Comparison of ENCODE assay signal across 26 cellular contexts in genomic region chr1:79531790-79532189, GRCh38.
"Had no signal": no experiment of that assay in that cellular context is flagged by ENCODE, and none has a peak within 500 bp of the region (broad histone marks: within the 10 kb centered on the region; RNA-seq: fewer than 3 reads in every experiment).

No MANE protein-coding gene starts in this region.

- H3K27me3 Mint-ChIP-seq: naive thymus-derived CD8-positive, alpha-beta T cell; stimulated activated naive B cell treated with anti-CD40 and anti-IgM and Interleukin-4, amounts not matched to agents 10 μg/mL and 1 μg/mL and 100 μg/mL, for 72 hours had no signal

- H3K36me3 ChIP-seq: heart right ventricle, left lung, lower lobe of right lung, right atrium auricular region, right lobe of liver, stomach, thyroid gland, transverse colon, upper lobe of left lung, vagina had no signal

- H3K27me3 ChIP-seq: heart right ventricle, hepatocyte, left lung, right atrium auricular region, right lobe of liver, stomach, testis, thyroid gland, transverse colon, upper lobe of left lung, vagina had no signal

- H3K36me3 Mint-ChIP-seq: naive thymus-derived CD8-positive, alpha-beta T cell; stimulated activated naive B cell treated with anti-CD40 and anti-IgM and Interleukin-4, amounts not matched to agents 10 μg/mL and 1 μg/mL and 100 μg/mL, for 72 hours had no signal

- H3K4me1 Mint-ChIP-seq: nephron; stimulated activated naive B cell treated with anti-CD40 and anti-IgM and Interleukin-4, amounts not matched to agents 10 μg/mL and 1 μg/mL and 100 μg/mL, for 72 hours had no signal

- H3K27ac Mint-ChIP-seq: naive thymus-derived CD8-positive, alpha-beta T cell; nephron; stimulated activated naive B cell treated with anti-CD40 and anti-IgM and Interleukin-4, amounts not matched to agents 10 μg/mL and 1 μg/mL and 100 μg/mL, for 72 hours had no signal

- H3K4me3 ChIP-seq: heart right ventricle, hepatocyte, left lung, lower lobe of right lung, right atrium auricular region, right lobe of liver, smooth muscle cell, stomach, testis, thyroid gland, transverse colon, upper lobe of left lung, vagina had no signal

- FAIRE-seq: islet of Langerhans, kidney had no signal

- H3K9me3 ChIP-seq: heart right ventricle, left lung, lower lobe of right lung, right atrium auricular region, right lobe of liver, stomach, testis, thyroid gland, transverse colon, upper lobe of left lung, vagina had no signal

- H3K79me2 ChIP-seq: hepatocyte, parathyroid adenoma had no signal

- H2AFZ ChIP-seq: hepatocyte, parathyroid adenoma had no signal

- H3K9ac ChIP-seq: parathyroid adenoma had no signal

- H3K4me1 ChIP-seq: heart right ventricle, left lung, lower lobe of right lung, parathyroid adenoma, right atrium auricular region, right lobe of liver, stomach, testis, thyroid gland, transverse colon, upper lobe of left lung, vagina had no signal

- H3K4me3 Mint-ChIP-seq: naive thymus-derived CD8-positive, alpha-beta T cell; nephron; stimulated activated naive B cell treated with anti-CD40 and anti-IgM and Interleukin-4, amounts not matched to agents 10 μg/mL and 1 μg/mL and 100 μg/mL, for 72 hours had no signal

- H3K9me3 Mint-ChIP-seq: nephron had no signal

- DNase-seq: heart right ventricle; kidney; left colon; left lung; lower lobe of right lung; mammary epithelial cell; mesenchymal stem cell; naive thymus-derived CD8-positive, alpha-beta T cell; nucleus accumbens; right lobe of liver; stimulated activated CD4-positive, alpha-beta T cell treated with anti-CD3 and anti-CD28 coated beads, Interleukin-1b, Interleukin-23, amount 100 ng/mL, for 48 hours; stimulated activated CD4-positive, alpha-beta T cell treated with anti-CD3 and anti-CD28 coated beads, Interleukin-4, amount 100 ng/mL, for 1 hour; stimulated activated naive B cell treated with anti-CD40 and anti-IgM and Interleukin-4, amounts not matched to agents 10 μg/mL and 1 μg/mL and 100 μg/mL, for 72 hours; stimulated activated naive CD8-positive, alpha-beta T cell treated with anti-CD3 and anti-CD28 coated beads, Interleukin-15, Interleukin-2, amounts not matched to agents 100 U/mL and 50 U/mL, for 24 hours; stomach; testis; thyroid gland; transverse colon; upper lobe of left lung had no signal

- H3K27ac ChIP-seq: heart right ventricle, hepatocyte, left lung, lower lobe of right lung, parathyroid adenoma, right atrium auricular region, right lobe of liver, stomach, testis, thyroid gland, transverse colon, upper lobe of left lung, vagina had no signal

- H3K4me2 ChIP-seq: hepatocyte, smooth muscle cell had no signal
